12 cellular contexts compared by ENCODE assay signal in the genomic region with DNA sequence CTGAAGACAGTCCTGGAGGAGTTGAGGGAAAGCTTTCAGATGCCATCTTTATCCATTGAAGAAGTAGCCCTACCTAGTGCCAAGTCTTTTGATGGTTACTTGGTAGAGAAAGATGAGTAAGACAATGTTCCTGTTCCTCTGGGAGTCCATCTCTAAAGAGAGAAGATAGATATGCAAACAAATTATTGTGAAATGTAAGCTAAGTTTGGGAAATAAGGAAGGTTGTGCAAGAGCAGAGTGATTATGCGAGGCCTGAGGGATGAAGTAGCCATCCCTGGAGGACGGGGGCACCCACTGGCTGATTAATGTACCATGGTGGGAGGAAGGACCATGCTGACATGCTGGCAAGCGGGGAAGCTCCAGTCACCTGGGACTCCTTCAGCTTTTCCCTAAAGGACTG. TPM values are rescaled to one million over a fixed set of nuclear protein-coding genes. Genes with fewer than 3 reads are reported as not detected.
DNase-seq lines count a peak whose midpoint lies in the region; ATAC-seq and TF ChIP-seq lines count a peak whose summit lies in the region.
"Had no signal": no experiment of that assay in that cellular context is flagged by ENCODE, and none has a peak within 500 bp of the region (broad histone marks: within the 10 kb centered on the region; RNA-seq: fewer than 3 reads in every experiment).

No MANE protein-coding gene starts in this region.

- no peak for ATAC-seq in HG03095 (IDR thresholded peaks at IDR 0.05; ENCODE audit: unreplicated experiment)
- ATAC-seq: HCT116 had no signal

- peaks cover 0 to 5% (median 0%) of the 10 kb centered on the region in 11 experiments; a peak in 3 of 22 replicates for H3K9me3 ChIP-seq in BLaER1 treated with 17β-estradiol and CSF1 and Interleukin-3, amounts not matched to agents 10 nM and 100 nM (replicated peaks in 1 of 11)
- no peaks in the 10 kb centered on the region for H3K9me3 ChIP-seq in Peyer's patch
- no peaks in the 10 kb centered on the region for H3K9me3 ChIP-seq in fibroblast of lung (ENCODE audit: control insufficient read depth, insufficient read depth, low read depth, low read length)
- no peaks in the 10 kb centered on the region for H3K9me3 ChIP-seq in osteoblast (ENCODE audit: low read depth, low read length)
- no peaks in the 10 kb centered on the region for H3K9me3 ChIP-seq in MM.1S (replicated peaks; ENCODE audit: insufficient read depth, low read length)

- TF ChIP-seq CTCF in Peyer's patch (IDR thresholded peaks at IDR 0.05) (no peak), fibroblast of lung (conservative IDR thresholded peaks at IDR 0.05 in 1 of 2, IDR thresholded peaks at IDR 0.05 in 1 of 2; ENCODE audit: low read depth in 1 of 2, low read length in 2 of 2) (no peak), osteoblast (IDR thresholded peaks at IDR 0.05; ENCODE audit: extremely low read depth, low read depth, low read length) (no peak), MM.1S (IDR thresholded peaks at IDR 0.05; ENCODE audit: low read length) (no peak)

- H3F3A ChIP-seq in MM.1S (ENCODE audit: insufficient read depth, low read length), result no peaks in the 10 kb centered on the region

- no peaks in the 10 kb centered on the region for H3K9me2 ChIP-seq in MM.1S (replicated peaks; ENCODE audit: insufficient read depth, low read length)

- H3K9ac ChIP-seq in BLaER1 treated with 17β-estradiol and CSF1 and Interleukin-3, amounts not matched to agents 10 nM and 100 nM, result peak overlapping the region in 4 of 11 experiments; percentile 7 to 80 (median 72); a peak in 5 of 22 replicates
- no peak overlapping the region for H3K9ac ChIP-seq in fibroblast of lung (ENCODE audit: insufficient read depth, low read length)
- H3K9ac ChIP-seq in MM.1S (ENCODE audit: low read length), result no peak overlapping the region

- no peak for TF ChIP-seq POLR2A in Peyer's patch (IDR thresholded peaks at IDR 0.05)

- peak overlapping the region in 4 of 11 experiments; percentile 62 to 91 (median 81); a peak in 8 of 22 replicates for H3K27ac ChIP-seq in BLaER1 treated with 17β-estradiol and CSF1 and Interleukin-3, amounts not matched to agents 10 nM and 100 nM
- H3K27ac ChIP-seq in Peyer's patch (peak overlapping the region; percentile 27 to 75 (median 45)), fibroblast of lung (ENCODE audit: insufficient read depth, low read length) (peak overlapping the region; percentile 88), osteoblast (ENCODE audit: low read depth, low read length) (peak overlapping the region; percentile 95), MM.1S (ENCODE audit: low read length) (no peak overlapping the region)

- H3K79me2 ChIP-seq in fibroblast of lung (ENCODE audit: control insufficient read depth, insufficient read depth, low read length) (peaks cover 2% of the 10 kb centered on the region), osteoblast (ENCODE audit: insufficient read depth, low read length) (no peaks in the 10 kb centered on the region), MM.1S (ENCODE audit: low read length) (no peaks in the 10 kb centered on the region)

- H2AFZ ChIP-seq in fibroblast of lung (ENCODE audit: low read length) (no peak overlapping the region), osteoblast (ENCODE audit: low read length) (peak overlapping the region; percentile 49), MM.1S (ENCODE audit: low read length) (no peak overlapping the region)

- no peaks in the 10 kb centered on the region for H3K36me3 ChIP-seq in BLaER1 treated with 17β-estradiol and CSF1 and Interleukin-3, amounts not matched to agents 10 nM and 100 nM
- H3K36me3 ChIP-seq in Peyer's patch (no peaks in the 10 kb centered on the region), fibroblast of lung (ENCODE audit: control insufficient read depth, insufficient read depth, low read length) (no peaks in the 10 kb centered on the region), osteoblast (ENCODE audit: insufficient read depth, low read length) (no peaks in the 10 kb centered on the region), MM.1S (replicated peaks; ENCODE audit: insufficient read depth, low read length) (no peaks in the 10 kb centered on the region)

- no peaks in the 10 kb centered on the region for H3K27me3 ChIP-seq in BLaER1 treated with 17β-estradiol and CSF1 and Interleukin-3, amounts not matched to agents 10 nM and 100 nM
- H3K27me3 ChIP-seq in Peyer's patch (no peaks in the 10 kb centered on the region), fibroblast of lung (ENCODE audit: control insufficient read depth, insufficient read depth, low read length) (no peaks in the 10 kb centered on the region), osteoblast (ENCODE audit: insufficient read depth, low read length) (no peaks in the 10 kb centered on the region), MM.1S (replicated peaks; ENCODE audit: insufficient read depth, low read length) (no peaks in the 10 kb centered on the region)

- peak overlapping the region in 8 of 11 experiments; percentile 2 to 87 (median 54); a peak in 13 of 22 replicates for H3K4me2 ChIP-seq in BLaER1 treated with 17β-estradiol and CSF1 and Interleukin-3, amounts not matched to agents 10 nM and 100 nM
- peak overlapping the region; percentile 70 for H3K4me2 ChIP-seq in fibroblast of lung (ENCODE audit: extremely low read depth, insufficient read depth, low read length)
- H3K4me2 ChIP-seq in osteoblast (ENCODE audit: insufficient read depth, low read length), result peak overlapping the region; percentile 84
- no peak overlapping the region for H3K4me2 ChIP-seq in MM.1S (ENCODE audit: low read depth, low read length)

- 0 out of 20 replicates have a peak overlapping the region, but pooled peaks of 1 of the 10 experiments have one; percentile 3 for H3K4me3 ChIP-seq in BLaER1 treated with 17β-estradiol and CSF1 and Interleukin-3, amounts not matched to agents 10 nM and 100 nM
- H3K4me3 ChIP-seq in Peyer's patch (no peak overlapping the region), fibroblast of lung (replicated peaks in 1 of 4; ENCODE audit: control extremely low read depth in 1 of 4, insufficient read depth in 1 of 4, low read depth in 3 of 4, low read length in 4 of 4) (peak overlapping the region in 2 of 4 experiments; percentile 13 to 61), osteoblast (ENCODE audit: insufficient read depth, low read length) (peak overlapping the region; percentile 37), MM.1S (ENCODE audit: low read length) (no peak overlapping the region)

- DNase-seq in Peyer's patch, result no peak
- peak; percentile 73 to 91 for DNase-seq in fibroblast of lung (ENCODE audit: low read depth in 2 of 2)
- no peak for DNase-seq in osteoblast (ENCODE audit: insufficient read length, low spot score, missing footprints)
- DNase-seq in effector CD8-positive, alpha-beta T cell (lab: John Stamatoyannopoulos, UW), result no peak
- DNase-seq in MM.1S, result no peak
- DNase-seq in GM19238 (ENCODE audit: insufficient read length, low spot score), result no peak
- DNase-seq: activated CD4-positive, CD25-positive, alpha-beta regulatory T cell treated with anti-CD3 and anti-CD28 coated beads, Interleukin-2, amount 50 U/mL, for 72 hours; DND-41; NCI-H2029 treated with DMSO at 0.1 percent for 48 hours had no signal

- H4K20me1 ChIP-seq in BLaER1 treated with 17β-estradiol and CSF1 and Interleukin-3, amounts not matched to agents 10 nM and 100 nM, result no peaks in the 10 kb centered on the region
- no peaks in the 10 kb centered on the region for H4K20me1 ChIP-seq in fibroblast of lung (ENCODE audit: control insufficient read depth, extremely low read depth, insufficient read depth, low read length)
- no peaks in the 10 kb centered on the region for H4K20me1 ChIP-seq in osteoblast (ENCODE audit: insufficient read depth, low read length)
- no peaks in the 10 kb centered on the region for H4K20me1 ChIP-seq in MM.1S (ENCODE audit: insufficient read depth, low read length)

- H3K4me1 ChIP-seq in BLaER1 treated with 17β-estradiol and CSF1 and Interleukin-3, amounts not matched to agents 10 nM and 100 nM, result peaks cover 8 to 59% (median 25%) of the 10 kb centered on the region in 10 experiments; a peak in 14 of 20 replicates
- H3K4me1 ChIP-seq in Peyer's patch (peaks cover 0 to 34% (median 0%) of the 10 kb centered on the region in 4 donors), fibroblast of lung (ENCODE audit: control insufficient read depth, extremely low read depth, insufficient read depth, low read length) (peaks cover 19% of the 10 kb centered on the region), osteoblast (ENCODE audit: insufficient read depth, low read length) (peaks cover 44% of the 10 kb centered on the region), MM.1S (ENCODE audit: low read length) (no peaks in the 10 kb centered on the region)

RNA-seq across cellular contexts. Expression of gene DTNA, which starts 1.0 kb away (rescaled TPM):
- total RNA-seq in Peyer's patch (10 to 100 TPM in 1 of 4 donors, 1 to 10 TPM in 3; 6.7 to 30.5 (median 9.5) TPM), fibroblast of lung (28.2 and 38.8 TPM in 2 replicates), osteoblast (10.1 and 11.5 TPM in 2 replicates)
- 26.9 and 49.8 TPM in 2 replicates for polyA plus RNA-seq in fibroblast of lung
- polyA plus RNA-seq in fibroblast of lung (2012), result 13.2 and 27.0 TPM in 2 replicates
- polyA minus RNA-seq in fibroblast of lung (ENCODE audit: low replicate concordance), result 71.6 and 96.1 TPM in 2 replicates

Comparison
In these comparisons a context has a peak if more than half of its experiments do, and no peak if none do; other contexts are left out.
1. DNase-seq: peak in fibroblast of lung (2 of 2); none in Peyer's patch (0 of 3), osteoblast (single experiment), effector CD8-positive, alpha-beta T cell (single experiment), MM.1S (single experiment) and GM19238 (single experiment).